ENCODE assay signal across 16 cellular contexts in the genomic region with DNA sequence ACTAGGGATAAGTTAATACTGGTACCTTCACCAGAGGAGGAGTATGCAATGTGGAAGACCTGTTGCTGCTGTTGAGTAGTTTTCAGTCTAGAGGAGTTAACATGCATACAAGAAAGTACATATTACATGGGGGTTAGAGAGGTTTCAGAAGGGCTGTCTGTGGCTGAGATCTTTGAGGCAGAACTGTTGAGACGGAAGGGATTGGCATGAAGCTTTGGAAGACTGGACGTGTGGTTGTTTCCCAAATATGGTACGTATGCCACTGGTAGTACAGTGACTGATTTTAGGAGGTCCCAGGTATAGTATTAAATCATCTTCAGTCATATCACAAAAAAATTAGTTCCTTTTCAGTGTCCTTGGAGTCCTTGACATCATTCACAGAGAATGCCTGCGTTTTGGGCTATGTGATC. TPM values are rescaled to one million over a fixed set of nuclear protein-coding genes. Genes with fewer than 3 reads are reported as not detected.
A peak's percentile ranks its signal among the peaks of the same experiment; 100 is the strongest.
DNase-seq lines count a peak whose midpoint lies in the region; ATAC-seq and TF ChIP-seq lines count a peak whose summit lies in the region.
"Had no signal": no experiment of that assay in that cellular context is flagged by ENCODE, and none has a peak within 500 bp of the region (broad histone marks: within the 10 kb centered on the region; RNA-seq: fewer than 3 reads in every experiment).

No MANE protein-coding gene starts in this region.

- H3K27me3 Mint-ChIP-seq in activated CD8-positive, alpha-beta T cell treated with anti-CD3 and anti-CD28 coated beads for 36 hours: no peaks in the 10 kb centered on the region

- intact Hi-C loops in activated CD8-positive, alpha-beta T cell treated with anti-CD3 and anti-CD28 coated beads for 36 hours (cut with micrococcal nuclease): no loop called here

- no peak overlapping the region for H3K4me3 Mint-ChIP-seq in activated CD8-positive, alpha-beta T cell treated with anti-CD3 and anti-CD28 coated beads for 36 hours

- CTCF ChIA-PET in activated CD8-positive, alpha-beta T cell treated with anti-CD3 and anti-CD28 coated beads for 36 hours (lab: Charles Lee): interaction anchor here (1.2 to 2.2 kb wide), 4 partner anchors 13 to 106 kb away, joined by 3 to 8 read pairs (median 6); no protein-coding TSS in a partner anchor

- H3K4me1 Mint-ChIP-seq in activated CD8-positive, alpha-beta T cell treated with anti-CD3 and anti-CD28 coated beads for 36 hours (ENCODE audit: low read depth): peaks cover 72% of the 10 kb centered on the region

- ATAC-seq in GM18502 (IDR thresholded peaks at IDR 0.05; ENCODE audit: poor library complexity, unreplicated experiment) (peak; percentile 77), GM19438 (IDR thresholded peaks at IDR 0.05; ENCODE audit: low read depth, unreplicated experiment) (peak; percentile 64), HG02973 (IDR thresholded peaks at IDR 0.05; ENCODE audit: unreplicated experiment) (peak; percentile 74)
- no peak for ATAC-seq in activated CD8-positive, alpha-beta T cell treated with anti-CD3 and anti-CD28 coated beads for 36 hours

- H3K36me3 Mint-ChIP-seq in activated CD8-positive, alpha-beta T cell treated with anti-CD3 and anti-CD28 coated beads for 36 hours (ENCODE audit: low read depth): peaks cover 67% of the 10 kb centered on the region

- no peak for DNase-seq in activated CD8-positive, alpha-beta T cell treated with anti-CD3 and anti-CD28 coated beads for 36 hours
- DNase-seq in DMS153 treated with DMSO at 0.1 percent for 48 hours (lab: John Stamatoyannopoulos, UW; ENCODE audit: unreplicated experiment) (no peak), SKM-1 (lab: John Stamatoyannopoulos, UW; ENCODE audit: unreplicated experiment) (no peak), NCI-H2196 treated with DMSO at 0.1 percent for 48 hours (lab: John Stamatoyannopoulos, UW; ENCODE audit: unreplicated experiment) (no peak)
- DNase-seq in activated effector memory CD4-positive, alpha-beta T cell treated with anti-CD3 and anti-CD28 coated beads, Interleukin-2, amount 50 U/mL, for 16 hours: no peak
- DNase-seq: activated CD4-positive, alpha-beta T cell treated with anti-CD3 and anti-CD28 coated beads for 48 hours; aorta; C1 segment of cervical spinal cord; esophagus squamous epithelium; NCI-H2029 treated with DMSO at 0.1 percent for 48 hours; RPMI8226; stimulated activated CD4-positive, alpha-beta T cell treated with anti-CD3 and anti-CD28 coated beads, Interleukin-2, amount 100 ng/mL, for 48 hours; trophoblast cell had no signal

- POLR2A ChIA-PET in activated CD8-positive, alpha-beta T cell treated with anti-CD3 and anti-CD28 coated beads for 36 hours (lab: Charles Lee): interaction anchor here (0.7 to 3.2 kb wide), 8 partner anchors 8 to 83 kb away, joined by 3 to 19 read pairs (median 5); no protein-coding TSS in a partner anchor

- TF ChIP-seq CTCF in activated CD8-positive, alpha-beta T cell treated with anti-CD3 and anti-CD28 coated beads for 36 hours (IDR thresholded peaks at IDR 0.05): no peak

- peak overlapping the region; percentile 54 for H3K27ac Mint-ChIP-seq in activated CD8-positive, alpha-beta T cell treated with anti-CD3 and anti-CD28 coated beads for 36 hours

- H3K9me3 Mint-ChIP-seq in activated CD8-positive, alpha-beta T cell treated with anti-CD3 and anti-CD28 coated beads for 36 hours: no peaks in the 10 kb centered on the region

RNA-seq across cellular contexts. Expression of a gene that starts 17.6 kb away (rescaled TPM):
- 100 to 1,000 TPM; 135 to 141 TPM for total RNA-seq in activated CD8-positive, alpha-beta T cell treated with anti-CD3 and anti-CD28 coated beads for 36 hours
